In the genomic region with DNA sequence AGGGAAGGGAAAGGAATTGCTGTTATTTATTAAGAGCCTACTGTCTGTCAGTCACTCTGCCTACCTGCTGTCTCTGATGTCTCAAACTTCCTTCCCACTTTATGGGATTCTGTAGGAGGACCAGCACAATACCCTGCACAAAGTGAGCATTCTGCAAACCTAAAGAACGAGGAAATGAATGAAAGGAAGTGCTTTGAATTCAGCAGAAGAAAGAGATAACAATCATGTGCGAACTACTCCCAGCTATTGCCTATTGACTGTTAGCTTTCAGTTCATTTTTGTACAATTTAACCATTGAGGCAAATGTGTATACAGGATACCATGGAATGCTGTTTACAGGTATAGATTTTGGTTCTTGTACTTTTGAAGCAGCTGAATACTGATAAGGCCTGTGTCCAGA, we compare ENCODE assay signal across 21 cellular contexts.
DNase-seq lines count a peak whose midpoint lies in the region; ATAC-seq and TF ChIP-seq lines count a peak whose summit lies in the region.
"Had no signal": no experiment of that assay in that cellular context is flagged by ENCODE, and none has a peak within 500 bp of the region (broad histone marks: within the 10 kb centered on the region; RNA-seq: fewer than 3 reads in every experiment).

No MANE protein-coding gene starts in this region.

- H3K4me3 Mint-ChIP-seq in T-helper 2 cell treated with Interferon-gamma antibody and Interleukin-4, amounts not matched to agents 5 μg/mL and 100 μg/mL, for 36 hours, result peak overlapping the region; percentile 63
- H3K4me3 Mint-ChIP-seq in type B pancreatic cell, result no peak overlapping the region
- no peak overlapping the region for H3K4me3 Mint-ChIP-seq in mesothelial cell of epicardium
- H3K4me3 Mint-ChIP-seq: endodermal cell, GM23338 had no signal

- H3K36me3 ChIP-seq in left ventricle myocardium inferior (no peaks in the 10 kb centered on the region), adrenal gland (replicated peaks in 1 of 2) (no peaks in the 10 kb centered on the region)
- H3K36me3 ChIP-seq: MG63, pancreas, thyroid gland had no signal

- H3K9me3 Mint-ChIP-seq in T-helper 2 cell treated with Interferon-gamma antibody and Interleukin-4, amounts not matched to agents 5 μg/mL and 100 μg/mL, for 36 hours, result peaks cover 7% of the 10 kb centered on the region
- peaks cover 6% of the 10 kb centered on the region for H3K9me3 Mint-ChIP-seq in type B pancreatic cell
- H3K9me3 Mint-ChIP-seq in mesothelial cell of epicardium, result peaks cover 4% of the 10 kb centered on the region
- H3K9me3 Mint-ChIP-seq: endodermal cell, GM23338 had no signal

- peak overlapping the region; percentile 91 for H3K27ac ChIP-seq in left ventricle myocardium inferior (replicated peaks)
- H3K27ac ChIP-seq in adrenal gland, result no peak overlapping the region
- H3K27ac ChIP-seq: C4-2B, thyroid gland, VCaP had no signal

- no peak for ATAC-seq in Right ventricle myocardium superior (ENCODE audit: poor library complexity)
- ATAC-seq in left colon, result peak; percentile 81
- ATAC-seq in HG02852 (IDR thresholded peaks at IDR 0.05; ENCODE audit: unreplicated experiment), result no peak
- ATAC-seq: GM23338 had no signal

- TF ChIP-seq POLR2A in adrenal gland (IDR thresholded peaks at IDR 0.05), result no peak

- DNase-seq in left ventricle myocardium inferior (no peak), Right ventricle myocardium superior (no peak), left colon (no peak), type B pancreatic cell (ENCODE audit: extremely low spot score, unreplicated experiment) (no peak), adrenal gland (no peak), mesothelial cell of epicardium (ENCODE audit: low spot score in 2 of 2, unreplicated experiment in 2 of 2) (no peak)
- DNase-seq in T-helper 2 cell treated with Interferon-gamma antibody and Interleukin-4, amounts not matched to agents 5 μg/mL and 100 μg/mL, for 36 hours (ENCODE audit: low spot score), result no peak
- DNase-seq: DMS153; endodermal cell; GDM1; MG63; NCI-H146; pancreas; stimulated activated CD4-positive, alpha-beta T cell treated with anti-CD3 and anti-CD28 coated beads, Interleukin-2, amount 100 ng/mL, for 24 hours; stimulated activated naive CD4-positive, alpha-beta T cell treated with Interleukin-2 at 50 U/mL for 16 hours; thyroid gland had no signal

- peaks cover 34% of the 10 kb centered on the region for H3K4me1 Mint-ChIP-seq in T-helper 2 cell treated with Interferon-gamma antibody and Interleukin-4, amounts not matched to agents 5 μg/mL and 100 μg/mL, for 36 hours (ENCODE audit: low read depth)
- H3K4me1 Mint-ChIP-seq in type B pancreatic cell (ENCODE audit: unreplicated experiment), result peaks cover 17% of the 10 kb centered on the region
- peaks cover 22% of the 10 kb centered on the region for H3K4me1 Mint-ChIP-seq in mesothelial cell of epicardium

- TF ChIP-seq CTCF in left ventricle myocardium inferior (IDR thresholded peaks at IDR 0.05; ENCODE audit: borderline replicate concordance), result no peak
- no peak for TF ChIP-seq CTCF in type B pancreatic cell (conservative IDR thresholded peaks at IDR 0.05)
- no peak for TF ChIP-seq CTCF in adrenal gland (IDR thresholded peaks at IDR 0.05)
- no peak for TF ChIP-seq CTCF in mesothelial cell of epicardium (IDR thresholded peaks at IDR 0.05; ENCODE audit: unreplicated experiment)

- H3K36me3 Mint-ChIP-seq in T-helper 2 cell treated with Interferon-gamma antibody and Interleukin-4, amounts not matched to agents 5 μg/mL and 100 μg/mL, for 36 hours (ENCODE audit: low read depth), result peaks cover 10% of the 10 kb centered on the region
- H3K36me3 Mint-ChIP-seq in type B pancreatic cell (peaks cover 9% of the 10 kb centered on the region), mesothelial cell of epicardium (no peaks in the 10 kb centered on the region)

- H3K9me3 ChIP-seq in left ventricle myocardium inferior (replicated peaks), result no peaks in the 10 kb centered on the region
- H3K9me3 ChIP-seq in adrenal gland (replicated peaks in 1 of 3), result no peaks in the 10 kb centered on the region
- H3K9me3 ChIP-seq: MG63, pancreas, thyroid gland had no signal

- H3K4me1 ChIP-seq in left ventricle myocardium inferior, result peaks cover 47% of the 10 kb centered on the region
- peaks cover 16 to 39% of the 10 kb centered on the region in 2 donors for H3K4me1 ChIP-seq in adrenal gland (replicated peaks in 1 of 2)
- H3K4me1 ChIP-seq: thyroid gland had no signal

- H3K27ac Mint-ChIP-seq in T-helper 2 cell treated with Interferon-gamma antibody and Interleukin-4, amounts not matched to agents 5 μg/mL and 100 μg/mL, for 36 hours, result peak overlapping the region; percentile 32
- H3K27ac Mint-ChIP-seq in type B pancreatic cell, result peak overlapping the region; percentile 18
- no peak overlapping the region for H3K27ac Mint-ChIP-seq in mesothelial cell of epicardium
- H3K27ac Mint-ChIP-seq: endodermal cell, GM23338 had no signal

- H3K27me3 ChIP-seq in left ventricle myocardium inferior (ENCODE audit: low read depth) (no peaks in the 10 kb centered on the region), adrenal gland (no peaks in the 10 kb centered on the region)
- H3K27me3 ChIP-seq: MG63, pancreas, thyroid gland had no signal

- intact Hi-C loops in left ventricle myocardium inferior (cut with micrococcal nuclease), result no loop called here
- intact Hi-C loops in Right ventricle myocardium superior (cut with DNase I), result no loop called here
- intact Hi-C loops in left colon (cut with DNase I, micrococcal nuclease), result no loop called here
- intact Hi-C loops in adrenal gland (cut with DNase I), result no loop called here

- H3K27me3 Mint-ChIP-seq in T-helper 2 cell treated with Interferon-gamma antibody and Interleukin-4, amounts not matched to agents 5 μg/mL and 100 μg/mL, for 36 hours (ENCODE audit: low read depth), result no peaks in the 10 kb centered on the region
- H3K27me3 Mint-ChIP-seq in type B pancreatic cell (no peaks in the 10 kb centered on the region), mesothelial cell of epicardium (ENCODE audit: low read depth) (no peaks in the 10 kb centered on the region)

- 46 to 68% (median 57%) methylated on average over 2 of the region's 2 CpGs for WGBS in adrenal gland, 4 donors

- H3K4me3 ChIP-seq in left ventricle myocardium inferior (no peak overlapping the region), adrenal gland (no peak overlapping the region)
- H3K4me3 ChIP-seq: GM23338, lung, MG63, pancreas, thyroid gland had no signal
